1 cellular context compared by ENCODE assay signal in genomic region chr16:8798174-8798527, GRCh38.
TF ChIP-seq lines count a peak whose summit lies in the region.

No MANE protein-coding gene starts in this region.

TF ChIP-seq in HepG2, 621 proteins besides CTCF, POLR2A, EP300 and RAD21 (continued from another document and continues in another):
- no peak for TF ChIP-seq MEIS2 (CRISPR knock-in tag; IDR thresholded peaks at IDR 0.05)
- TF ChIP-seq ZNF513 (CRISPR knock-in tag; conservative IDR thresholded peaks at IDR 0.05): no peak
- no peak for TF ChIP-seq CREBL2 (CRISPR knock-in tag; IDR thresholded peaks at IDR 0.05; ENCODE audit: borderline replicate concordance)
- no peak for TF ChIP-seq ZNF713 (CRISPR knock-in tag; IDR thresholded peaks at IDR 0.05)
- TF ChIP-seq MEIS1 (CRISPR knock-in tag; IDR thresholded peaks at IDR 0.05; ENCODE audit: borderline replicate concordance): no peak
- TF ChIP-seq NFKBIZ (CRISPR knock-in tag; IDR thresholded peaks at IDR 0.05): no peak
- no peak for TF ChIP-seq AHDC1 (CRISPR knock-in tag; IDR thresholded peaks at IDR 0.05; ENCODE audit: borderline replicate concordance)
- TF ChIP-seq ZNF329 (CRISPR knock-in tag; IDR thresholded peaks at IDR 0.05; ENCODE audit: low read depth): no peak
- no peak for TF ChIP-seq DMTF1 (CRISPR knock-in tag; IDR thresholded peaks at IDR 0.05)
- TF ChIP-seq MXD3 (CRISPR knock-in tag; IDR thresholded peaks at IDR 0.05): no peak
- no peak for TF ChIP-seq ZNF564 (CRISPR knock-in tag; IDR thresholded peaks at IDR 0.05)
- TF ChIP-seq ZNF674 (CRISPR knock-in tag; IDR thresholded peaks at IDR 0.05; ENCODE audit: low read depth): 0 out of 2 replicates have a peak, but pooled peaks have one; percentile 6
- no peak for TF ChIP-seq KDM2A (CRISPR knock-in tag; IDR thresholded peaks at IDR 0.05; ENCODE audit: borderline replicate concordance, low read depth)
- TF ChIP-seq SNAPC4 (CRISPR knock-in tag; IDR thresholded peaks at IDR 0.05): no peak
- no peak for TF ChIP-seq ZNF256 (CRISPR knock-in tag; conservative IDR thresholded peaks at IDR 0.05)
- no peak for TF ChIP-seq POLR2AphosphoS5 (IDR thresholded peaks at IDR 0.05; ENCODE audit: low read depth, low read length)
- TF ChIP-seq GFI1 (CRISPR knock-in tag; IDR thresholded peaks at IDR 0.05; ENCODE audit: borderline replicate concordance): no peak
- no peak for TF ChIP-seq MATR3 (CRISPR knock-in tag; IDR thresholded peaks at IDR 0.05)
- TF ChIP-seq NFATC3 (CRISPR knock-in tag; IDR thresholded peaks at IDR 0.05): no peak
- no peak for TF ChIP-seq ZNF570 (CRISPR knock-in tag; IDR thresholded peaks at IDR 0.05; ENCODE audit: borderline replicate concordance)
- TF ChIP-seq ARNT2 (CRISPR knock-in tag; IDR thresholded peaks at IDR 0.05; ENCODE audit: low read depth): no peak
- TF ChIP-seq HNRNPL (IDR thresholded peaks at IDR 0.05; ENCODE audit: low read depth, low read length): no peak
- TF ChIP-seq FOXP4 (CRISPR knock-in tag; IDR thresholded peaks at IDR 0.05): no peak
- no peak for TF ChIP-seq ZNF879 (CRISPR knock-in tag; IDR thresholded peaks at IDR 0.05)
- TF ChIP-seq HIVEP1 (CRISPR knock-in tag; IDR thresholded peaks at IDR 0.05): no peak
- peak; percentile 31; the same call in 1 of the 2 replicates for TF ChIP-seq UBTF (CRISPR knock-in tag; IDR thresholded peaks at IDR 0.05)
- TF ChIP-seq ZFP36 (IDR thresholded peaks at IDR 0.05; ENCODE audit: borderline replicate concordance, low read depth, low read length, partially characterized antibody): peak; percentile 69
- no peak for TF ChIP-seq JDP2 (CRISPR knock-in tag; IDR thresholded peaks at IDR 0.05; ENCODE audit: borderline replicate concordance)
- TF ChIP-seq ZNF251 (CRISPR knock-in tag; IDR thresholded peaks at IDR 0.05): no peak
- TF ChIP-seq HNRNPUL1 (IDR thresholded peaks at IDR 0.05; ENCODE audit: low read depth, low read length): no peak
- TF ChIP-seq KDM1A (CRISPR knock-in tag; IDR thresholded peaks at IDR 0.05): 0 out of 2 replicates have a peak, but pooled peaks have one; percentile 55
- TF ChIP-seq HOXA3 (CRISPR knock-in tag; IDR thresholded peaks at IDR 0.05): no peak
- no peak for TF ChIP-seq ZNF232 (CRISPR knock-in tag; IDR thresholded peaks at IDR 0.05; ENCODE audit: borderline replicate concordance)
- TF ChIP-seq RFXANK (CRISPR knock-in tag; IDR thresholded peaks at IDR 0.05): no peak
- no peak for TF ChIP-seq TGIF2 (CRISPR knock-in tag; IDR thresholded peaks at IDR 0.05)
- TF ChIP-seq ZZZ3 (CRISPR knock-in tag; IDR thresholded peaks at IDR 0.05; ENCODE audit: borderline replicate concordance): no peak
- no peak for TF ChIP-seq ZFP37 (CRISPR knock-in tag; IDR thresholded peaks at IDR 0.05; ENCODE audit: borderline replicate concordance)
- 0 out of 2 replicates have a peak, but pooled peaks have one; percentile 17 for TF ChIP-seq ZNF224 (CRISPR knock-in tag; IDR thresholded peaks at IDR 0.05)
- TF ChIP-seq SYNCRIP (IDR thresholded peaks at IDR 0.05; ENCODE audit: insufficient read depth, low read depth, low read length): no peak
- TF ChIP-seq NFE2L2 (IDR thresholded peaks at IDR 0.05; ENCODE audit: low read length): no peak
- TF ChIP-seq ZFYVE20 (CRISPR knock-in tag; IDR thresholded peaks at IDR 0.05; ENCODE audit: borderline replicate concordance, low read depth): no peak
- TF ChIP-seq TFDP2 (CRISPR knock-in tag; IDR thresholded peaks at IDR 0.05): no peak
- TF ChIP-seq SALL2 (CRISPR knock-in tag; IDR thresholded peaks at IDR 0.05): no peak
- no peak for TF ChIP-seq ISL2 (CRISPR knock-in tag; IDR thresholded peaks at IDR 0.05)
- no peak for TF ChIP-seq ZNF235 (CRISPR knock-in tag; IDR thresholded peaks at IDR 0.05; ENCODE audit: borderline replicate concordance)
